ENCODE assay signal across 30 cellular contexts in the genomic region with DNA sequence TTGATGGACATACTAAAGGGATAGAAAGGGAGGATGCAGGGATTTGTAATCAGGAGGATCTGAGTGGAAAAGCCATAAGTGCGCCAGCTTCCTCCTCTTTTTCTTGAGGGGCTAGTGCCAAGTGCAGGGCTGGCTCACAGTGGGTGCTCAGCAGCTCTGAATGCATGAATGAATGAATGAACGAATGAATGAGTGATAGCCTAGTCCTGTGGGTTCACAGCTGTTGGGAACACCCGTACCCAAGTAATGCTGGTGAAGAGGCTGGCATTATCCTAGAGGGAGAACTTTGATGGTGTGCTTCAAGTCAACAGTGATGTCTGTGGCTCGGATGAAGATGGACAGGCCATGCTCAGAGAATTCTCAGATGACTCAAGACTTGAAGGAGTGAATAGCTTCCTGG.
"Had no signal": no experiment of that assay in that cellular context is flagged by ENCODE, and none has a peak within 500 bp of the region (broad histone marks: within the 10 kb centered on the region; RNA-seq: fewer than 3 reads in every experiment).

No MANE protein-coding gene starts in this region.

- FAIRE-seq: endometrium had no signal

- H3K4me1 ChIP-seq: colonic mucosa, lower lobe of right lung, stomach, testis had no signal

- H3K9me3 Mint-ChIP-seq: effector memory CD8-positive, alpha-beta T cell had no signal

- H3K4me3 Mint-ChIP-seq: effector memory CD8-positive, alpha-beta T cell; immature natural killer cell; naive thymus-derived CD8-positive, alpha-beta T cell; nephron progenitor cell; stimulated activated effector memory CD8-positive, alpha-beta T cell treated with anti-CD3 and anti-CD28 coated beads, Interleukin-12 subunit alpha, Interleukin-12 subunit beta, amount 100 ng/mL, for 72 hours; type B pancreatic cell had no signal

- H3K4me3 ChIP-seq: colonic mucosa, esophagus squamous epithelium, left ventricle myocardium inferior, lower lobe of right lung, prostate gland, right atrium auricular region, smooth muscle cell, stomach, testis, tibial artery had no signal

- H3K27me3 Mint-ChIP-seq: type B pancreatic cell had no signal

- ATAC-seq: effector memory CD8-positive, alpha-beta T cell; left colon; lower lobe of right lung; naive thymus-derived CD8-positive, alpha-beta T cell; sciatic nerve; stimulated activated effector memory CD8-positive, alpha-beta T cell treated with anti-CD3 and anti-CD28 coated beads, Interleukin-12 subunit alpha, Interleukin-12 subunit beta, amount 100 ng/mL, for 72 hours had no signal

- H3K27ac Mint-ChIP-seq: effector memory CD8-positive, alpha-beta T cell; immature natural killer cell; naive thymus-derived CD8-positive, alpha-beta T cell; nephron progenitor cell; stimulated activated effector memory CD8-positive, alpha-beta T cell treated with anti-CD3 and anti-CD28 coated beads, Interleukin-12 subunit alpha, Interleukin-12 subunit beta, amount 100 ng/mL, for 72 hours; type B pancreatic cell had no signal

- H3K27ac ChIP-seq: colonic mucosa, left ventricle myocardium inferior, lower lobe of right lung, prostate gland, stomach, testis, tibial artery had no signal

- H3K4me2 ChIP-seq: smooth muscle cell had no signal

- H3K36me3 ChIP-seq: colonic mucosa, esophagus squamous epithelium, left ventricle myocardium inferior, lower lobe of right lung, prostate gland, right atrium auricular region, stomach, tibial artery had no signal

- H3K27me3 ChIP-seq: colonic mucosa, esophagus squamous epithelium, right atrium auricular region, stomach, testis had no signal

- DNase-seq: colonic mucosa; dermis blood vessel endothelial cell; effector memory CD8-positive, alpha-beta T cell; erythroblast; esophagus squamous epithelium; foreskin melanocyte; hypothalamus; immature natural killer cell; islet precursor cell; kidney glomerular epithelial cell; left colon; left ventricle myocardium inferior; lower lobe of right lung; naive thymus-derived CD8-positive, alpha-beta T cell; nephron progenitor cell; nucleus accumbens; stimulated activated CD4-positive, alpha-beta T cell treated with anti-CD3 and anti-CD28 coated beads, Interleukin-12 subunit alpha, Interleukin-12 subunit beta, amount 100 ng/mL, for 4 hours; stimulated activated CD4-positive, alpha-beta T cell treated with anti-CD3 and anti-CD28 coated beads, Interleukin-1b, Interleukin-23, amount 100 ng/mL, for 48 hours; stimulated activated CD4-positive, alpha-beta T cell treated with anti-CD3 and anti-CD28 coated beads, Interleukin-4, amount 100 ng/mL, for 24 hours; stimulated activated naive CD4-positive, alpha-beta T cell treated with Interleukin-2 at 50 U/mL for 16 hours; stomach; testis; tibial artery had no signal

- H3K9me3 ChIP-seq: colonic mucosa, esophagus squamous epithelium, left ventricle myocardium inferior, lower lobe of right lung, prostate gland, right atrium auricular region, stomach, testis, tibial artery had no signal

- H3K36me3 Mint-ChIP-seq: immature natural killer cell; naive thymus-derived CD8-positive, alpha-beta T cell; stimulated activated effector memory CD8-positive, alpha-beta T cell treated with anti-CD3 and anti-CD28 coated beads, Interleukin-12 subunit alpha, Interleukin-12 subunit beta, amount 100 ng/mL, for 72 hours; type B pancreatic cell had no signal

- H3K4me1 Mint-ChIP-seq: immature natural killer cell; naive thymus-derived CD8-positive, alpha-beta T cell; stimulated activated effector memory CD8-positive, alpha-beta T cell treated with anti-CD3 and anti-CD28 coated beads, Interleukin-12 subunit alpha, Interleukin-12 subunit beta, amount 100 ng/mL, for 72 hours had no signal
